18 cellular contexts compared by ENCODE assay signal in genomic region chr11:101555366-101555765, GRCh38. TPM values are rescaled to one million over a fixed set of nuclear protein-coding genes. Genes with fewer than 3 reads are reported as not detected.
"Had no signal": no experiment of that assay in that cellular context is flagged by ENCODE, and none has a peak within 500 bp of the region (broad histone marks: within the 10 kb centered on the region; RNA-seq: fewer than 3 reads in every experiment).

No MANE protein-coding gene starts in this region.

- H3K9me3 Mint-ChIP-seq: activated CD4-positive, alpha-beta memory T cell treated with anti-CD3 and anti-CD28 coated beads, Interleukin-2, amount 10 ng/mL, durations not matched to agents 7 days and 5 days; endodermal cell; mesothelial cell of epicardium; neural crest cell had no signal

- H3K9me3 ChIP-seq: gastroesophageal sphincter, heart right ventricle, lower lobe of right lung had no signal

- H3K27me3 ChIP-seq: gastroesophageal sphincter, heart right ventricle had no signal

- H3K27ac Mint-ChIP-seq: activated CD4-positive, alpha-beta memory T cell treated with anti-CD3 and anti-CD28 coated beads, Interleukin-2, amount 10 ng/mL, durations not matched to agents 7 days and 5 days; activated CD4-positive, alpha-beta T cell treated with anti-CD3 and anti-CD28 coated beads for 36 hours; activated naive CD8-positive, alpha-beta T cell; endodermal cell; mesothelial cell of epicardium; stimulated activated effector memory CD8-positive, alpha-beta T cell treated with anti-CD3 and anti-CD28 coated beads, Interleukin-12 subunit alpha, Interleukin-12 subunit beta, amount 100 ng/mL, for 72 hours; T-helper 17 cell had no signal

- H3K36me3 Mint-ChIP-seq: activated naive CD8-positive, alpha-beta T cell; mesothelial cell of epicardium; stimulated activated effector memory CD8-positive, alpha-beta T cell treated with anti-CD3 and anti-CD28 coated beads, Interleukin-12 subunit alpha, Interleukin-12 subunit beta, amount 100 ng/mL, for 72 hours had no signal

- ATAC-seq: activated CD4-positive, alpha-beta T cell treated with anti-CD3 and anti-CD28 coated beads for 36 hours; gastroesophageal sphincter; heart right ventricle; left colon; lower lobe of right lung; stimulated activated effector memory CD8-positive, alpha-beta T cell treated with anti-CD3 and anti-CD28 coated beads, Interleukin-12 subunit alpha, Interleukin-12 subunit beta, amount 100 ng/mL, for 72 hours; T-helper 17 cell had no signal

- H3K4me1 Mint-ChIP-seq: activated CD4-positive, alpha-beta memory T cell treated with anti-CD3 and anti-CD28 coated beads, Interleukin-2, amount 10 ng/mL, durations not matched to agents 7 days and 5 days; activated CD4-positive, alpha-beta T cell treated with anti-CD3 and anti-CD28 coated beads for 36 hours; endodermal cell; neural crest cell; stimulated activated effector memory CD8-positive, alpha-beta T cell treated with anti-CD3 and anti-CD28 coated beads, Interleukin-12 subunit alpha, Interleukin-12 subunit beta, amount 100 ng/mL, for 72 hours; T-helper 17 cell had no signal

- H3K36me3 ChIP-seq: gastroesophageal sphincter, heart right ventricle, lower lobe of right lung had no signal

- FAIRE-seq: islet of Langerhans had no signal

- DNase-seq: activated CD4-positive, alpha-beta memory T cell treated with anti-CD3 and anti-CD28 coated beads, Interleukin-2, amount 10 ng/mL, durations not matched to agents 7 days and 5 days; activated CD4-positive, alpha-beta T cell treated with anti-CD3 and anti-CD28 coated beads for 36 hours; activated CD8-positive, alpha-beta memory T cell treated with anti-CD3 and anti-CD28 coated beads, Interleukin-2, amount 50 U/mL, for 4 hours; activated gamma-delta T cell; activated T-cell treated with anti-CD3 and anti-CD28 coated beads, Interleukin-2, amount 50 U/mL, for 48 hours; dorsolateral prefrontal cortex; endodermal cell; heart right ventricle; left colon; lower lobe of right lung; T-helper 17 cell had no signal

- H3K27ac ChIP-seq: dorsolateral prefrontal cortex, gastroesophageal sphincter, heart right ventricle, lower lobe of right lung had no signal

- H3K4me3 ChIP-seq: dorsolateral prefrontal cortex, gastroesophageal sphincter, heart right ventricle, lower lobe of right lung had no signal

- H3K27me3 Mint-ChIP-seq: activated CD4-positive, alpha-beta memory T cell treated with anti-CD3 and anti-CD28 coated beads, Interleukin-2, amount 10 ng/mL, durations not matched to agents 7 days and 5 days; activated CD4-positive, alpha-beta T cell treated with anti-CD3 and anti-CD28 coated beads for 36 hours; activated naive CD8-positive, alpha-beta T cell; T-helper 17 cell had no signal

- H3K4me3 Mint-ChIP-seq: activated CD4-positive, alpha-beta memory T cell treated with anti-CD3 and anti-CD28 coated beads, Interleukin-2, amount 10 ng/mL, durations not matched to agents 7 days and 5 days; activated CD4-positive, alpha-beta T cell treated with anti-CD3 and anti-CD28 coated beads for 36 hours; activated naive CD8-positive, alpha-beta T cell; endodermal cell; mesothelial cell of epicardium; neural crest cell; stimulated activated effector memory CD8-positive, alpha-beta T cell treated with anti-CD3 and anti-CD28 coated beads, Interleukin-12 subunit alpha, Interleukin-12 subunit beta, amount 100 ng/mL, for 72 hours; T-helper 17 cell had no signal

RNA-seq across cellular contexts. Expression of gene TRPC6, which starts 28.4 kb away (rescaled TPM):
- total RNA-seq: activated CD4-positive, alpha-beta memory T cell treated with anti-CD3 and anti-CD28 coated beads, Interleukin-2, amount 10 ng/mL, durations not matched to agents 7 days and 5 days; activated CD4-positive, alpha-beta T cell treated with anti-CD3 and anti-CD28 coated beads for 36 hours; myocyte; neural crest cell had no signal
